In genomic region chrX:71764832-71765231, GRCh38 we compare ENCODE assay signal across 7 cellular contexts. TPM values are rescaled to one million over a fixed set of nuclear protein-coding genes. Genes with fewer than 3 reads are reported as not detected.
"Had no signal": no experiment of that assay in that cellular context is flagged by ENCODE, and none has a peak within 500 bp of the region (broad histone marks: within the 10 kb centered on the region; RNA-seq: fewer than 3 reads in every experiment).

No MANE protein-coding gene starts in this region.

RNA-seq across cellular contexts. Expression of gene CXorf49B, which starts 1.7 kb away (rescaled TPM):
- total RNA-seq: GM23248, GM23338, H1, H4, H7, H9, HFFc6 had no signal
- polyA plus RNA-seq: GM23248, GM23338, H1 had no signal

RNA-seq across cellular contexts. Expression of gene CXorf49, which starts 46.7 kb away (rescaled TPM):
- total RNA-seq: GM23248, GM23338, H1, H4, H7, H9, HFFc6 had no signal
- polyA plus RNA-seq: GM23248, GM23338, H1 had no signal
